ENCODE assay signal across 8 cellular contexts in the genomic region with DNA sequence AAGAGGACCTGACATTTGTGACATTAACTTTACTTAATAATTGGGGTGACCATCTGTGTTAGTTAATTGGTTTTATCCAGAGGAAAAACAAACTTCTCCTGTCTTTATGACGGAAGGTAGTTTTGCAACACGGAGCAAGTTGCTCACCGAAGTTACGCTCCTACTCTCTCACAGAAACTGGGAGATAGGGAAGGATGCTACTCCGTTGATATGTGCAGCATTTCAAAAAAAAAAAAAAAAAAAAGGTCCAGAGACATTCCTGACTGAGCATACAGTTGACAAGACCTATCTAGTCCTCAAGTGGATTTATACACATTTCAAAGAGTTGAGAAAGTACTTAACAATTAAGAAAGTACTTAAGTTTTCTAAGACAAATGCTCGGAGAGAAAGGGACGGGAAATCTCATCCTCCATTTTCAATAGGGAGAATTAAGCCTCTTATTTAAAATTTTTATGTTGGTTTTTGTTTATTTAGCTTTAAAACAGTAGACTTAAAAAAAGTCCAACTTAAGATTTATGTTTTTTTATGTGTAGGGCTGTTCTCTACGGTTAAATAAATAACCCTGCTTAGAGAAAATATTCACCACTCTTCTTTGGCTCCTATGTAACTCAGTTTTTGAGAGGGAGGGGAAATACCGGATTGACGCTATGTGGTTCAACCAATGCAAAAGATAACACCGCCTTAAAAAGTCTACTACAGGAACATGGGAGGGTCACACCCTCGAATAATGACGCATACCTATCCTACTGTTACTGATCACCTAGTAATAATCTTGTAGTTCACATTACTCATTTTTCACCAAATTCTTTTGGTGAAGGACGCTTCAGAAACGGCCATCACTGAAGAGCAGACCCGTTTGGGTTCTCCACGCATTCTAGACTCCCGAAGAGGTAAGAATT. TPM values are rescaled to one million over a fixed set of nuclear protein-coding genes. Genes with fewer than 3 reads are reported as not detected.
A peak's percentile ranks its signal among the peaks of the same experiment; 100 is the strongest.
DNase-seq lines count a peak whose midpoint lies in the region; ATAC-seq and TF ChIP-seq lines count a peak whose summit lies in the region.

A gene (plus strand): TSS at position 787 of the 899 bp plus-strand sequence. CDS start 50,286 bp downstream, outside the sequence.

- no peaks in the 10 kb centered on the region for H3K36me3 ChIP-seq in adrenal gland (replicated peaks in 1 of 2)

- H3K4me1 ChIP-seq in adrenal gland (replicated peaks in 1 of 2): peaks cover 3 to 13% of the 10 kb centered on the region in 2 donors

- intact Hi-C loops in adrenal gland (cut with DNase I): no loop called here
- intact Hi-C loops in left ventricle myocardium superior (cut with micrococcal nuclease): no loop called here

- peak; percentile 23 for ATAC-seq in HG03064 (IDR thresholded peaks at IDR 0.05; ENCODE audit: low read depth, unreplicated experiment)
- ATAC-seq in left ventricle myocardium superior: peak; percentile 31

- TF ChIP-seq POLR2A in adrenal gland (IDR thresholded peaks at IDR 0.05): peak in 1 of 2 donors; percentile 38

- peak within 1 kb of the TSS; percentile 17 to 97 (median 80) for H3K4me3 ChIP-seq in adrenal gland

- TF ChIP-seq CTCF in adrenal gland (IDR thresholded peaks at IDR 0.05): no peak

- DNase-seq in NOMO-1 (lab: John Stamatoyannopoulos, UW; ENCODE audit: unreplicated experiment in 2 of 2) (peak; percentile 19 to 36), NOMO-1 treated with dmso at 0.1 percent for 144 hours (lab: John Stamatoyannopoulos, UW; ENCODE audit: unreplicated experiment) (no peak), SHP77 (lab: John Stamatoyannopoulos, UW) (peak; percentile 21 to 27), adrenal gland (peak in 6 of 7 donors; percentile 32 to 65 (median 44)), left ventricle myocardium superior (no peak), renal cortical epithelial cell (ENCODE audit: low read depth) (peak; percentile 91), NCI-H446 (lab: John Stamatoyannopoulos, UW) (no peak)

- WGBS in adrenal gland, 4 donors: 31 to 33% (median 33%) methylated on average over 18 of the region's 18 CpGs

- H3K9me3 ChIP-seq in adrenal gland (replicated peaks in 1 of 3): no peaks in the 10 kb centered on the region

- H3K27me3 ChIP-seq in adrenal gland: no peaks in the 10 kb centered on the region

- peak within 1 kb of the TSS; percentile 90 to 98 (median 94) for H3K27ac ChIP-seq in adrenal gland

RNA-seq across cellular contexts. Expression of the gene that starts here (rescaled TPM):
- total RNA-seq in adrenal gland: 10 to 100 TPM; 16.1 to 37.5 (median 29.7) TPM
- 10 to 100 TPM in 1 of 3 donors, 1 to 10 TPM in 2; 3.5 to 10.8 (median 4.5) TPM for polyA plus RNA-seq in adrenal gland
- total RNA-seq in left ventricle myocardium superior: 12.3 TPM
- total RNA-seq in renal cortical epithelial cell: 35.1 and 56.4 TPM in 2 replicates

Comparison
In these comparisons a context has a peak if more than half of its experiments do, and no peak if none do; other contexts are left out.
1. DNase-seq: peak in NOMO-1 (2 of 2), SHP77 (2 of 2), adrenal gland (6 of 7) and renal cortical epithelial cell (single experiment); none in NOMO-1 treated with dmso at 0.1 percent for 144 hours (single experiment), left ventricle myocardium superior (single experiment) and NCI-H446 (0 of 2).